26 cellular contexts compared by ENCODE assay signal in the genomic region with DNA sequence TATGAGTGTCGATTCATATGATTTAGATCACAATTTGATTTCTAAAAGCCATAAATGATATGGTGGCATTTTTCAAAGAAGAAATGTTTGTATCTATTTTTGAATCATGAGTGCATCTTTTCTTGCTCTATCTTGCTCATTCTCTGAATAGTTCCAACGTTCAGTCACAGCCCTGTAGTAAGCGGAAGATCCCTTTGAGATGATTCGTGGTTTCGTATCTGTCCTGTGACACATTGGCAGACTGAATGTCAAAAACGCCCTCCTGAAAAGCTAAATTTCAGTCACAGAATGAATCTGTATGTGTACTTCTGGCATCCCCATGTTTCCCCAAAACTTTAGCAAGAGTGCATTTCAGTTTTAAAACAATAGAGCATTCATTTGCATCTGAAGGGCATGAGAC.
A peak's percentile ranks its signal among the peaks of the same experiment; 100 is the strongest.
DNase-seq lines count a peak whose midpoint lies in the region; ATAC-seq, FAIRE-seq and TF ChIP-seq lines count a peak whose summit lies in the region.
"Had no signal": no experiment of that assay in that cellular context is flagged by ENCODE, and none has a peak within 500 bp of the region (broad histone marks: within the 10 kb centered on the region; RNA-seq: fewer than 3 reads in every experiment).

No MANE protein-coding gene starts in this region.

- H3K23ac ChIP-seq in trophoblast cell (ENCODE audit: low read length) = no peak overlapping the region

- ATAC-seq in HG03432 (IDR thresholded peaks at IDR 0.05; ENCODE audit: unreplicated experiment) = peak; percentile 51
- no peak for ATAC-seq in GM12878
- no peak for ATAC-seq in GM21619 (IDR thresholded peaks at IDR 0.05; ENCODE audit: unreplicated experiment)
- no peak for ATAC-seq in HG02870 (IDR thresholded peaks at IDR 0.05; ENCODE audit: unreplicated experiment)
- no peak for ATAC-seq in HG03097 (IDR thresholded peaks at IDR 0.05; ENCODE audit: low FRiP score, unreplicated experiment)
- ATAC-seq: GM23338, HCT116 had no signal

- H3K9me3 ChIP-seq in GM12878 (replicated peaks; ENCODE audit: control insufficient read depth, insufficient read depth, low read length) = no peaks in the 10 kb centered on the region
- H3K9me3 ChIP-seq in trophoblast cell (ENCODE audit: insufficient read depth, low read depth, low read length) = no peaks in the 10 kb centered on the region
- H3K9me3 ChIP-seq: BLaER1 had no signal

- no peaks in the 10 kb centered on the region for H3K9me3 Mint-ChIP-seq in activated CD4-positive, alpha-beta memory T cell treated with anti-CD3 and anti-CD28 coated beads, Interleukin-2, amount 10 ng/mL, durations not matched to agents 7 days and 5 days
- H3K9me3 Mint-ChIP-seq: GM23338 had no signal

- no peak overlapping the region for H4K8ac ChIP-seq in trophoblast cell (ENCODE audit: low read depth, low read length)

- H3K79me2 ChIP-seq in GM12878 (ENCODE audit: control insufficient read depth, insufficient read depth, low read length) (no peaks in the 10 kb centered on the region), trophoblast cell (ENCODE audit: control insufficient read depth, insufficient read depth, low read length, poor library complexity) (no peaks in the 10 kb centered on the region)

- H3K14ac ChIP-seq in trophoblast cell (ENCODE audit: low read length) = no peak overlapping the region

- H3K27me3 ChIP-seq in GM12878 (replicated peaks in 1 of 2; ENCODE audit: control insufficient read depth in 2 of 2, insufficient read depth in 2 of 2, low read length in 1 of 2) (no peaks in the 10 kb centered on the region), trophoblast cell (ENCODE audit: insufficient read depth, low read length) (no peaks in the 10 kb centered on the region)
- H3K27me3 ChIP-seq: BLaER1 had no signal

- POLR2A ChIA-PET in GM12878 (lab: Charles Lee) = no interaction called here
- POLR2A ChIA-PET in activated CD4-positive, alpha-beta memory T cell treated with anti-CD3 and anti-CD28 coated beads, Interleukin-2, amount 10 ng/mL, durations not matched to agents 7 days and 5 days (lab: Charles Lee) = no interaction called here

- H3K27ac ChIP-seq in GM12878 (ENCODE audit: control insufficient read depth, insufficient read depth) (no peak overlapping the region), trophoblast cell (ENCODE audit: low read depth, low read length) (no peak overlapping the region)
- H3K27ac ChIP-seq: BLaER1, HL-60, PC-9 had no signal

- no peaks in the 10 kb centered on the region for H3K4me1 Mint-ChIP-seq in activated CD4-positive, alpha-beta memory T cell treated with anti-CD3 and anti-CD28 coated beads, Interleukin-2, amount 10 ng/mL, durations not matched to agents 7 days and 5 days

- no peak for TF ChIP-seq CTCF in GM12878 (IDR thresholded peaks at IDR 0.05 in 2 of 3, conservative IDR thresholded peaks at IDR 0.05 in 1 of 3; ENCODE audit: control insufficient read depth in 2 of 3, extremely low read depth in 1 of 3, insufficient read depth in 1 of 3, low read depth in 3 of 3, low read length in 3 of 3)

- 44% methylated on average over 6 of the region's 6 CpGs for WGBS in GM12878 (ENCODE audit: insufficient coverage, insufficient replicate concordance, low lambda C conversion rate, missing lambda C conversion rate)
- no CpG with 5 or more reads among the region's 6 CpGs for WGBS in trophoblast cell (ENCODE audit: extremely low coverage, insufficient coverage, insufficient read length)

- peak; percentile 29 for DNase-seq in ELR (ENCODE audit: low read depth)
- DNase-seq in GM12878 (ENCODE audit: low read depth, low spot score) = no peak
- DNase-seq in trophoblast cell = peak; percentile 10 to 62
- no peak for DNase-seq in activated CD4-positive, alpha-beta memory T cell treated with anti-CD3 and anti-CD28 coated beads, Interleukin-2, amount 10 ng/mL, durations not matched to agents 7 days and 5 days
- DNase-seq: CD4-positive, alpha-beta T cell; COR-L47; DMS79; KG1; NCI-H1092 treated with DMSO at 0.1 percent for 48 hours; NCI-H1436 treated with DMSO at 0.1 percent for 48 hours; NCI-H1930; NCI-H226; NCI-H510A treated with DMSO at 0.1 percent for 48 hours; NCI-H748 treated with DMSO at 0.1 percent for 48 hours; PC-9; RPMI8226; SHP77 had no signal

- no peaks in the 10 kb centered on the region for H3K79me1 ChIP-seq in trophoblast cell (ENCODE audit: low read length)

- H3K27ac Mint-ChIP-seq in activated CD4-positive, alpha-beta memory T cell treated with anti-CD3 and anti-CD28 coated beads, Interleukin-2, amount 10 ng/mL, durations not matched to agents 7 days and 5 days = no peak overlapping the region
- H3K27ac Mint-ChIP-seq: CD4-positive, alpha-beta T cell; GM23338 had no signal

- H2BK5ac ChIP-seq in trophoblast cell (ENCODE audit: low read depth, low read length, poor library complexity) = no peak overlapping the region

- FAIRE-seq in GM12878 (lab: Jason Lieb, UNC) = no peak
- FAIRE-seq: G401.6 had no signal

- H2AFZ ChIP-seq in GM12878 (ENCODE audit: control insufficient read depth, low read depth, low read length) (no peak overlapping the region), trophoblast cell (ENCODE audit: insufficient read depth, low read length, poor library complexity) (no peak overlapping the region)
- H2AFZ ChIP-seq: GM23338, PC-9 had no signal

- H3K9ac ChIP-seq in GM12878 (ENCODE audit: control insufficient read depth, insufficient read depth, low read length) (no peak overlapping the region), trophoblast cell (ENCODE audit: low read length) (no peak overlapping the region)
- H3K9ac ChIP-seq: BLaER1 had no signal

- H3K4me1 ChIP-seq in GM12878 (ENCODE audit: control insufficient read depth, insufficient read depth, low read length) (no peaks in the 10 kb centered on the region), trophoblast cell (ENCODE audit: control insufficient read depth in 1 of 2, insufficient read depth in 2 of 2, low read length in 2 of 2) (peaks cover 2 to 3% of the 10 kb centered on the region in 2 experiments)
- H3K4me1 ChIP-seq: BLaER1 had no signal

- H3K4ac ChIP-seq in trophoblast cell (ENCODE audit: low read depth, low read length) = no peak overlapping the region

- intact Hi-C loops in GM12878 (cut with micrococcal nuclease; ENCODE audit: unreplicated experiment) = no loop called here

- CTCF ChIA-PET in GM12878 (lab: Yijun Ruan, JAX) = no interaction called here
- CTCF ChIA-PET in activated CD4-positive, alpha-beta memory T cell treated with anti-CD3 and anti-CD28 coated beads, Interleukin-2, amount 10 ng/mL, durations not matched to agents 7 days and 5 days (lab: Charles Lee) = no interaction called here

- H3K36me3 ChIP-seq in GM12878 (ENCODE audit: control insufficient read depth in 2 of 2, insufficient read depth in 2 of 2, low read length in 1 of 2) (no peaks in the 10 kb centered on the region), trophoblast cell (ENCODE audit: control insufficient read depth in 1 of 2, insufficient read depth in 2 of 2, low read length in 2 of 2) (no peaks in the 10 kb centered on the region)
- H3K36me3 ChIP-seq: BLaER1 had no signal

- H4K12ac ChIP-seq in trophoblast cell (ENCODE audit: low read depth, low read length) = no peak overlapping the region

- H3K18ac ChIP-seq in trophoblast cell (ENCODE audit: low read length) = no peak overlapping the region

- in situ Hi-C loops in GM12878 (cut with MboI) = no loop called here

- RAD21 ChIA-PET in GM12878 (lab: Charles Lee; ENCODE audit: unreplicated experiment) = no interaction called here

- no peaks in the 10 kb centered on the region for H3K27me3 Mint-ChIP-seq in activated CD4-positive, alpha-beta memory T cell treated with anti-CD3 and anti-CD28 coated beads, Interleukin-2, amount 10 ng/mL, durations not matched to agents 7 days and 5 days
- H3K27me3 Mint-ChIP-seq: CD4-positive, alpha-beta T cell had no signal

- no peak for TF ChIP-seq POLR2A in GM12878 (IDR thresholded peaks at IDR 0.05; ENCODE audit: low read depth, low read length)

- H3K36me3 Mint-ChIP-seq in activated CD4-positive, alpha-beta memory T cell treated with anti-CD3 and anti-CD28 coated beads, Interleukin-2, amount 10 ng/mL, durations not matched to agents 7 days and 5 days (ENCODE audit: low read depth) = no peaks in the 10 kb centered on the region

- no peak overlapping the region for H3K4me3 Mint-ChIP-seq in activated CD4-positive, alpha-beta memory T cell treated with anti-CD3 and anti-CD28 coated beads, Interleukin-2, amount 10 ng/mL, durations not matched to agents 7 days and 5 days
- H3K4me3 Mint-ChIP-seq: CD4-positive, alpha-beta T cell; GM23338 had no signal

- no peak for TF ChIP-seq RAD21 in GM12878 (IDR thresholded peaks at IDR 0.05; ENCODE audit: insufficient read depth, low read depth, low read length)

- no peaks in the 10 kb centered on the region for H4K20me1 ChIP-seq in GM12878 (ENCODE audit: control insufficient read depth, insufficient read depth)
- H4K20me1 ChIP-seq: BLaER1 had no signal

- BruUV-seq in GM12878 (replicated peaks; lab: Mats Ljungman, UMichigan) = no TSS peak

- no peak for TF ChIP-seq EP300 in GM12878 (IDR thresholded peaks at IDR 0.05; ENCODE audit: borderline replicate concordance in 1 of 2, control insufficient read depth in 1 of 2, low read depth in 2 of 2, low read length in 2 of 2)

- H3K4me2 ChIP-seq in GM12878 (ENCODE audit: control insufficient read depth, insufficient read depth) (no peak overlapping the region), trophoblast cell (ENCODE audit: low read length) (no peak overlapping the region)
- H3K4me2 ChIP-seq: BLaER1, GM23338, PC-9 had no signal

- SMC1A ChIA-PET in GM12878 (lab: Charles Lee; ENCODE audit: uncharacterized antibody, unreplicated experiment) = no interaction called here

- H3K4me3 ChIP-seq in GM12878 (no peak overlapping the region), trophoblast cell (ENCODE audit: low read depth, low read length) (no peak overlapping the region)
- H3K4me3 ChIP-seq: BLaER1, GM23338, PC-9 had no signal

- H2BK12ac ChIP-seq in trophoblast cell (ENCODE audit: low read length) = no peak overlapping the region

- no peak overlapping the region for H2BK120ac ChIP-seq in trophoblast cell (ENCODE audit: insufficient read depth, low read length, poor library complexity)

- no peak overlapping the region for H4K91ac ChIP-seq in trophoblast cell (ENCODE audit: low read depth, low read length)

- H2AK5ac ChIP-seq in trophoblast cell (ENCODE audit: low read length) = no peak overlapping the region

TF ChIP-seq in GM12878, 131 proteins besides CTCF, POLR2A, EP300 and RAD21 (continues in another document):
- TF ChIP-seq, protein P1, sequence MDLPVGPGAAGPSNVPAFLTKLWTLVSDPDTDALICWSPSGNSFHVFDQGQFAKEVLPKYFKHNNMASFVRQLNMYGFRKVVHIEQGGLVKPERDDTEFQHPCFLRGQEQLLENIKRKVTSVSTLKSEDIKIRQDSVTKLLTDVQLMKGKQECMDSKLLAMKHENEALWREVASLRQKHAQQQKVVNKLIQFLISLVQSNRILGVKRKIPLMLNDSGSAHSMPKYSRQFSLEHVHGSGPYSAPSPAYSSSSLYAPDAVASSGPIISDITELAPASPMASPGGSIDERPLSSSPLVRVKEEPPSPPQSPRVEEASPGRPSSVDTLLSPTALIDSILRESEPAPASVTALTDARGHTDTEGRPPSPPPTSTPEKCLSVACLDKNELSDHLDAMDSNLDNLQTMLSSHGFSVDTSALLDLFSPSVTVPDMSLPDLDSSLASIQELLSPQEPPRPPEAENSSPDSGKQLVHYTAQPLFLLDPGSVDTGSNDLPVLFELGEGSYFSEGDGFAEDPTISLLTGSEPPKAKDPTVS (IDR thresholded peaks at IDR 0.05; ENCODE audit: low read depth, low read length) = no peak
- no peak for TF ChIP-seq SP1 (IDR thresholded peaks at IDR 0.05; ENCODE audit: low read depth, low read length)

Comparison
In these comparisons a context has a peak if more than half of its experiments do, and no peak if none do; other contexts are left out.
1. DNase-seq: peak in ELR (single experiment) and trophoblast cell (2 of 2); none in GM12878 (single experiment) and activated CD4-positive, alpha-beta memory T cell treated with anti-CD3 and anti-CD28 coated beads, Interleukin-2, amount 10 ng/mL, durations not matched to agents 7 days and 5 days (single experiment).